33 cellular contexts compared by ENCODE assay signal in the genomic region with DNA sequence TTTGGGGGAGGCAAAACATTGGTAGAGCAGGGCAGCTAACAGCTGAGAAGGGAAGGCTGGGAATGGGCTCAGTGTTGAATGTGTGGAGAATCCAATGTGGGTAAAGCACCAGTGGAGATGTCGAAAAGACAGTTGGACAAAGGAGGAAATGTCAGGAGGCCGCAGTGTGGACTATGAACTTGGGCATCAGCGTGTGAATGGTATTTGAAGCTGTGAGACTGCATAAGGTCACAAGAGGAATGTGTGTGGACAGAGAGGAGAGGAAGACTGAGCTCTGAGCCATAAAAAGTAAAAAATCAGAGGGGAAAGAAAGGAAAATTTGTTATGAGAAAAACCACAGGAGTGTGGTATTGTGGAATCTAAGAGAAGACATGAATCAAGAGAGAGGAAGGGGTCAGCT.
"Had no signal": no experiment of that assay in that cellular context is flagged by ENCODE, and none has a peak within 500 bp of the region (broad histone marks: within the 10 kb centered on the region; RNA-seq: fewer than 3 reads in every experiment).

No MANE protein-coding gene starts in this region.

- H3K4me3 Mint-ChIP-seq: activated B cell treated with CpG ODN at 0.5 μM for 24 hours; activated CD8-positive, alpha-beta T cell treated with anti-CD3 and anti-CD28 coated beads for 36 hours; activated naive CD8-positive, alpha-beta T cell; activated T-cell treated with anti-CD3 and anti-CD28 coated beads, Interleukin-2, amount 50 U/mL, for 4 hours; activated T-helper 17 cell treated with anti-CD3 and anti-CD28 coated beads, Interleukin-2, amount 50 U/mL, for 72 hours; T-helper 17 cell; T-helper 2 cell treated with Interferon-gamma antibody and Interleukin-4, amounts not matched to agents 5 μg/mL and 100 μg/mL, for 36 hours had no signal

- H3K27me3 Mint-ChIP-seq: activated B cell treated with CpG ODN at 0.5 μM for 24 hours; activated CD8-positive, alpha-beta T cell treated with anti-CD3 and anti-CD28 coated beads for 36 hours; activated naive CD8-positive, alpha-beta T cell; activated T-helper 17 cell treated with anti-CD3 and anti-CD28 coated beads, Interleukin-2, amount 50 U/mL, for 72 hours; T-helper 17 cell had no signal

- H3K27me3 ChIP-seq: body of pancreas, gastrocnemius medialis had no signal

- FAIRE-seq: colon, endometrium, endothelial cell of umbilical vein had no signal

- H3K27ac Mint-ChIP-seq: activated B cell treated with CpG ODN at 0.5 μM for 24 hours; activated CD8-positive, alpha-beta T cell treated with anti-CD3 and anti-CD28 coated beads for 36 hours; activated naive CD8-positive, alpha-beta T cell; activated T-helper 17 cell treated with anti-CD3 and anti-CD28 coated beads, Interleukin-2, amount 50 U/mL, for 72 hours; T-helper 17 cell; T-helper 2 cell treated with Interferon-gamma antibody and Interleukin-4, amounts not matched to agents 5 μg/mL and 100 μg/mL, for 36 hours had no signal

- DNase-seq: activated B cell treated with CpG ODN at 0.5 μM for 24 hours; activated CD4-positive, alpha-beta T cell treated with anti-CD3 and anti-CD28 coated beads for 48 hours; activated CD4-positive, alpha-beta T cell treated with anti-CD3 and anti-CD28 coated beads, Interleukin-2, amount 50 U/mL, for 1 hour; activated CD4-positive, alpha-beta T cell treated with anti-CD3 and anti-CD28 coated beads, Interleukin-2, amount 50 U/mL, for 48 hours; activated CD8-positive, alpha-beta memory T cell treated with anti-CD3 and anti-CD28 coated beads for 24 hours; activated CD8-positive, alpha-beta T cell treated with anti-CD3 and anti-CD28 coated beads for 36 hours; activated effector memory CD4-positive, alpha-beta T cell treated with Interleukin-2 at 50 U/mL for 16 hours; activated gamma-delta T cell treated with Interleukin-2 at 50 U/mL for 16 hours; activated naive CD4-positive, alpha-beta T cell treated with anti-CD3 and anti-CD28 coated beads, Interleukin-2, amount 50 U/mL, for 16 hours; activated naive CD4-positive, alpha-beta T cell treated with Interleukin-2 at 50 U/mL for 16 hours; activated T-cell treated with anti-CD3 and anti-CD28 coated beads, Interleukin-2, amount 50 U/mL, for 4 hours; amniotic stem cell; anterior cingulate cortex; body of pancreas; caudate nucleus; cortex of kidney; effector CD8-positive, alpha-beta T cell; foreskin fibroblast; gastrocnemius medialis; glutamatergic neuron; heart left ventricle; T-helper 1 cell; T-helper 17 cell; T1000; WERI-Rb-1 had no signal

- H3K4me1 ChIP-seq: body of pancreas, gastrocnemius medialis, heart left ventricle had no signal

- H3K9me3 Mint-ChIP-seq: activated B cell treated with CpG ODN at 0.5 μM for 24 hours; activated T-cell treated with anti-CD3 and anti-CD28 coated beads, Interleukin-2, amount 50 U/mL, for 4 hours; activated T-helper 17 cell treated with anti-CD3 and anti-CD28 coated beads, Interleukin-2, amount 50 U/mL, for 72 hours; T-helper 2 cell treated with Interferon-gamma antibody and Interleukin-4, amounts not matched to agents 5 μg/mL and 100 μg/mL, for 36 hours had no signal

- H3K36me3 Mint-ChIP-seq: activated naive CD8-positive, alpha-beta T cell had no signal

- ATAC-seq: activated CD4-positive, CD25-positive, alpha-beta regulatory T cell treated with anti-CD3 and anti-CD28 coated beads, Interleukin-2, amount 50 U/mL, for 24 hours; activated CD8-positive, alpha-beta T cell treated with anti-CD3 and anti-CD28 coated beads for 36 hours; activated T-cell treated with anti-CD3 and anti-CD28 coated beads, Interleukin-2, amount 50 U/mL, for 4 hours; activated T-helper 17 cell treated with anti-CD3 and anti-CD28 coated beads, Interleukin-2, amount 50 U/mL, for 72 hours; body of pancreas; gastrocnemius medialis; heart left ventricle; T-helper 17 cell had no signal

- H3K27ac ChIP-seq: body of pancreas, epithelial cell of prostate, gastrocnemius medialis, heart left ventricle, WERI-Rb-1 had no signal

- H3K4me1 Mint-ChIP-seq: activated B cell treated with CpG ODN at 0.5 μM for 24 hours; activated T-helper 17 cell treated with anti-CD3 and anti-CD28 coated beads, Interleukin-2, amount 50 U/mL, for 72 hours; T-helper 17 cell had no signal

- H3K36me3 ChIP-seq: gastrocnemius medialis, heart left ventricle, WERI-Rb-1 had no signal

- H3K9me3 ChIP-seq: body of pancreas, gastrocnemius medialis, heart left ventricle had no signal

- H3K4me3 ChIP-seq: body of pancreas, gastrocnemius medialis, heart left ventricle had no signal
